In the genomic region with DNA sequence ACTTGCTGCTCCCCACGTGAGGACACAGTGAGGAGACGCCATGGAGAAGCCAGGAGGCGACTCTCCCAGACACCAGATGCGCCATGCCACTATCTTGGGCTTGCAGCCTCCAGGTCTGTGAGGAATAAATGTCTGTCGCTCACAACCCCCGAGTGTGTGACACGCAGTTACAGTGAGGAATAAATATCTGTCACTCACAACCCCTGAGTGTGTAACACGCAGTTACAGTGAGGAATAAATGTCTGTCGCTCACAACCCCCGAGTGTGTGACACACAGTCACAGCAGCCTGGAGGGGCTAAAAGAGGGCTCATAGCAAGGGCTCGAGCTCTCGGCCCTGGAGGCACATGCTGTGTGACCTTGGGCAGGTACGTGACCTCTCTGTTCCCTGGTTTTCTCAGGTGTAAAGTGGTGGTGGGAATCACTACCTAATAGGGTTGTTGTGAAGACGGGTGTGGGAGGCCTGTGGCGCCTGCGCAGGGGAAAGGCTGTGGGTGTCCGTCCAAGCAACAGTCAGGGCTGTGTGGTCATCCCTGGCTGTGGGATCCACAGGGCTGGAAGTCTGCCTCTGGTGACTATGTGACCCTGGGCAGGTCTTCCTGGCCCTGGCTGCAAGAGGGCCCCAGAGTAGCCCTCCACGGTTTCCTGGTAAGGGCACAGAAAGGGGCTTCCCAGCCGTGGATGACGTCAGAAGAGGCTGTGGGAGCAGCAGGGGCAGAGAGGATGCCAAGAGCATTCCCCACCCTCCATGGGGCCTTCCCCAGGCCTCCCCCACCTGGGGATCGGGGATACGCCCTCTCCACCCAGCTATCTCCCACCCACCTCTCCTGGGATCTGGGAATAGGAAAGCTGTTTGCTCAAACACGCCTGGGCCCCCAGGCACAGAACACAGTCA, we compare ENCODE assay signal across 27 cellular contexts.
"Had no signal": no experiment of that assay in that cellular context is flagged by ENCODE, and none has a peak within 500 bp of the region (broad histone marks: within the 10 kb centered on the region; RNA-seq: fewer than 3 reads in every experiment).

No MANE protein-coding gene starts in this region.

- H3K36me3 ChIP-seq: colonic mucosa, esophagus muscularis mucosa, gastroesophageal sphincter, heart right ventricle, lower lobe of right lung, pancreas, prostate gland, spleen, suprapubic skin, thyroid gland, vagina had no signal

- H3K27me3 ChIP-seq: colonic mucosa, esophagus muscularis mucosa, foreskin keratinocyte, gastroesophageal sphincter, heart right ventricle, pancreas, spleen, suprapubic skin, thyroid gland, vagina had no signal

- H3K4me1 ChIP-seq: colonic mucosa, esophagus muscularis mucosa, foreskin keratinocyte, gastroesophageal sphincter, heart right ventricle, lower lobe of right lung, pancreas, prostate gland, spleen, suprapubic skin, thyroid gland, vagina had no signal

- H3K27ac ChIP-seq: colonic mucosa, esophagus muscularis mucosa, foreskin keratinocyte, gastroesophageal sphincter, heart right ventricle, lower lobe of right lung, pancreas, prostate gland, spleen, suprapubic skin, thyroid gland, vagina had no signal

- DNase-seq: colonic mucosa; effector CD8-positive, alpha-beta T cell; foreskin keratinocyte; glutamatergic neuron; heart right ventricle; hippocampal formation; immature natural killer cell; left ventricle myocardium superior; lower lobe of right lung; naive thymus-derived CD8-positive, alpha-beta T cell; nephron progenitor cell; occipital lobe; right cardiac atrium; spleen; stimulated activated CD4-positive, alpha-beta T cell treated with anti-CD3 and anti-CD28 coated beads, Interleukin-4, amount 100 ng/mL, for 4 hours; thyroid gland; trophoblast cell had no signal

- FAIRE-seq: endothelial cell of umbilical vein, keratinocyte, pancreas had no signal

- H3K4me3 ChIP-seq: colonic mucosa, esophagus muscularis mucosa, gastroesophageal sphincter, heart right ventricle, lower lobe of right lung, pancreas, prostate gland, skin epidermis, spleen, suprapubic skin, thyroid gland, vagina had no signal

- ATAC-seq: foreskin keratinocyte; gastroesophageal sphincter; heart right ventricle; left ventricle myocardium superior; lower lobe of right lung; naive thymus-derived CD8-positive, alpha-beta T cell; pancreas; right cardiac atrium; stimulated activated memory B cell treated with anti-CD40 and anti-IgM and Interleukin-4, amounts not matched to agents 10 μg/mL and 1 μg/mL and 100 μg/mL, for 72 hours had no signal

- H3K9me3 ChIP-seq: colonic mucosa, esophagus muscularis mucosa, gastroesophageal sphincter, heart right ventricle, lower lobe of right lung, pancreas, prostate gland, spleen, suprapubic skin, thyroid gland, vagina had no signal
